1 cellular context compared by ENCODE assay signal in genomic region chr6:73308712-73309533, GRCh38.
TF ChIP-seq lines count a peak whose summit lies in the region.

No MANE protein-coding gene starts in this region.

TF ChIP-seq in HEK293, 187 proteins besides CTCF, POLR2A, EP300 and RAD21 (continued from another document and continues in another):
- peak; percentile 88 for TF ChIP-seq ZNF518A (tag by site-specific recombination; conservative IDR thresholded peaks at IDR 0.05; ENCODE audit: low read depth)
- TF ChIP-seq ZNF416 (tag by site-specific recombination; IDR thresholded peaks at IDR 0.05): no peak
- TF ChIP-seq ZNF624 (tag by site-specific recombination; IDR thresholded peaks at IDR 0.05): no peak
- no peak for TF ChIP-seq ZNF513 (tag by site-specific recombination; IDR thresholded peaks at IDR 0.05)
- no peak for TF ChIP-seq ZNF157 (tag by site-specific recombination; IDR thresholded peaks at IDR 0.05)
- TF ChIP-seq ZNF121 (tag by site-specific recombination; IDR thresholded peaks at IDR 0.05): peak; percentile 89
- no peak for TF ChIP-seq ZBTB17 (tag by site-specific recombination; IDR thresholded peaks at IDR 0.05)
- TF ChIP-seq PRDM4 (tag by site-specific recombination; IDR thresholded peaks at IDR 0.05): no peak
- no peak for TF ChIP-seq KLF8 (tag by site-specific recombination; IDR thresholded peaks at IDR 0.05)
- no peak for TF ChIP-seq ZNF561 (tag by site-specific recombination; IDR thresholded peaks at IDR 0.05; ENCODE audit: borderline replicate concordance)
- no peak for TF ChIP-seq ZNF354C (tag by site-specific recombination; IDR thresholded peaks at IDR 0.05; ENCODE audit: borderline replicate concordance, low read depth)
- TF ChIP-seq ZXDB (tag by site-specific recombination; IDR thresholded peaks at IDR 0.05): no peak
- no peak for TF ChIP-seq ZNF175 (tag by site-specific recombination; IDR thresholded peaks at IDR 0.05)
- TF ChIP-seq ZNF660 (tag by site-specific recombination; IDR thresholded peaks at IDR 0.05): 0 out of 2 replicates have a peak, but pooled peaks have one; percentile 57
- TF ChIP-seq PATZ1 (tag by site-specific recombination; IDR thresholded peaks at IDR 0.05): no peak
- no peak for TF ChIP-seq ZNF76 (tag by site-specific recombination; IDR thresholded peaks at IDR 0.05; ENCODE audit: borderline replicate concordance, low read depth)
- peak; percentile 33 for TF ChIP-seq ZBTB26 (tag by site-specific recombination; optimal IDR thresholded peaks at IDR 0.05)
- no peak for TF ChIP-seq ZNF488 (tag by site-specific recombination; IDR thresholded peaks at IDR 0.05)
- no peak for TF ChIP-seq GLI2 (tag by site-specific recombination; IDR thresholded peaks at IDR 0.05; ENCODE audit: borderline replicate concordance, low read depth)
- no peak for TF ChIP-seq ZNF830 (tag by site-specific recombination; IDR thresholded peaks at IDR 0.05; ENCODE audit: low read depth)
- TF ChIP-seq TSHZ1 (tag by site-specific recombination; IDR thresholded peaks at IDR 0.05; ENCODE audit: borderline replicate concordance): no peak
- no peak for TF ChIP-seq SP3 (tag by site-specific recombination; IDR thresholded peaks at IDR 0.05)
- TF ChIP-seq ZNF677 (tag by site-specific recombination; IDR thresholded peaks at IDR 0.05): no peak
- TF ChIP-seq ZEB2 (tag by site-specific recombination; IDR thresholded peaks at IDR 0.05): no peak
- TF ChIP-seq ZNF174 (tag by site-specific recombination; IDR thresholded peaks at IDR 0.05): no peak
- TF ChIP-seq ZBTB20 (tag by site-specific recombination; IDR thresholded peaks at IDR 0.05): peak; percentile 86; the same call in 1 of the 2 replicates
- no peak for TF ChIP-seq ZNF23 (tag by site-specific recombination; IDR thresholded peaks at IDR 0.05; ENCODE audit: borderline replicate concordance)
- no peak for TF ChIP-seq ZNF692 (tag by site-specific recombination; IDR thresholded peaks at IDR 0.05)
- no peak for TF ChIP-seq ZNF621 (tag by site-specific recombination; IDR thresholded peaks at IDR 0.05)
- no peak for TF ChIP-seq INSM2 (tag by site-specific recombination; IDR thresholded peaks at IDR 0.05)
- no peak; the same call in 1 of the 2 replicates for TF ChIP-seq KLF10 (tag by site-specific recombination; IDR thresholded peaks at IDR 0.05)
- TF ChIP-seq MEIS1 (CRISPR knock-in tag; IDR thresholded peaks at IDR 0.05; ENCODE audit: borderline replicate concordance): 0 out of 2 replicates have a peak, but pooled peaks have one; percentile 11
- no peak for TF ChIP-seq OVOL3 (tag by site-specific recombination; IDR thresholded peaks at IDR 0.05)
- no peak for TF ChIP-seq PRDM6 (tag by site-specific recombination; IDR thresholded peaks at IDR 0.05)
